ENCODE assay signal across 15 cellular contexts in the genomic region with DNA sequence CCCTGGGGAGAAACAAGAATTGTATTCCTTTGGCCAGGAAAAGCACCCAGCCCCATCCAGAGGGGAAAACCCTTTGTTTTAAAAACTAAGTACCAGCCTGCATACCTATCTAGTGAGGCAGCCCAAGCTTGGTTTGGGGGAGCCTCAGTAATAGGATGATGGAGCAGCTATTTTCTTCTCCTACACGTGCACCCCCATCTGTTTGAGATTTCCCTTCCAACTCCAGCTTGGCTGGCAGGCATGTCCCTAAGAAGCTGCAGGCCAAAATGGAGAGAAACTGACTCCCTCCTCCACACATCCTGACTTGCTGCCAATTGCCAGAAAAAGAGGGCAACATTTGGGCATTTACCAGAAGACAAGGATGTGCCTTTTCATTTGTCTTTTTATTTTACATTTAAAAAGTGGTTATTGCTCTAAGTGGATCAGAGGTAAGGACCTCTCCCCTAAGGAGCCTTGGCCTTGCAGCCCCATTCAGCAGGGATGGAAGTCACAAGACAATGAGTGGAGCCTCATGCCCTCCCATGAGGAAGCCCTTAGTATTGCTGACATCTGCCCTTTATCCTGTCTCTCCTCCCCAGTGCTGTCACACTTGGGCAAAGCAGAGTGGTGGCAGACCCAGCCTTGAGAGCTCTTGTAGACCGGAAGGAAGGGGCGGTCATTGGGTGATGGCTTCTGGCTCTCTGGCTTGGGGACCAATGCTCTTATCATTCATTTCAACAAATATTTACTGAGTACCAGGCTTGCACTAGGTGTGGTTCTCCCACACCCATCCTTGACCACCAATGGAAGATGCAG. TPM values are rescaled to one million over a fixed set of nuclear protein-coding genes. Genes with fewer than 3 reads are reported as not detected.
DNase-seq lines count a peak whose midpoint lies in the region; ATAC-seq and TF ChIP-seq lines count a peak whose summit lies in the region.
"Had no signal": no experiment of that assay in that cellular context is flagged by ENCODE, and none has a peak within 500 bp of the region (broad histone marks: within the 10 kb centered on the region; RNA-seq: fewer than 3 reads in every experiment).

No MANE protein-coding gene starts in this region.

- H3K9ac ChIP-seq in H9 (ENCODE audit: extremely low read depth, insufficient read length, low read length) = no peak overlapping the region

- no peaks in the 10 kb centered on the region for H3K79me2 ChIP-seq in H9 (ENCODE audit: insufficient read depth, low read length)

- no peaks in the 10 kb centered on the region for H3K23me2 ChIP-seq in H9 (ENCODE audit: insufficient read length, low read depth, low read length, poor library complexity, severe bottlenecking)

- H3K4me1 ChIP-seq in H9 (ENCODE audit: insufficient read depth, low read length) = no peaks in the 10 kb centered on the region

- no peaks in the 10 kb centered on the region for H3K27me3 Mint-ChIP-seq in H9 (ENCODE audit: low read depth)
- H3K27me3 Mint-ChIP-seq in nephron (ENCODE audit: low read depth) = no peaks in the 10 kb centered on the region
- H3K27me3 Mint-ChIP-seq: naive B cell; stimulated activated naive CD8-positive, alpha-beta T cell treated with anti-CD3 and anti-CD28 coated beads, Interleukin-15, Interleukin-2, amounts not matched to agents 100 ng/mL and 50 ng/mL, for 24 hours had no signal

- H3K23ac ChIP-seq in H9 (ENCODE audit: insufficient read length, low read depth, low read length) = no peak overlapping the region

- no CpG with 5 or more reads among the region's 3 CpGs for WGBS in H9 (ENCODE audit: extremely low coverage, insufficient read length, low lambda C conversion rate)

- no peak overlapping the region for H3K18ac ChIP-seq in H9 (ENCODE audit: insufficient read length, low read depth, low read length)

- no peak overlapping the region for H2BK15ac ChIP-seq in H9 (ENCODE audit: low read depth, low read length)

- H2BK120ac ChIP-seq in H9 (ENCODE audit: low read depth, low read length, poor library complexity, severe bottlenecking) = no peak overlapping the region

- no peak overlapping the region for H3T11ph ChIP-seq in H9 (ENCODE audit: low read length)

- H3K56ac ChIP-seq in H9 (ENCODE audit: insufficient read length, low read depth, low read length) = no peak overlapping the region

- no peak for ATAC-seq in GM18858 (IDR thresholded peaks at IDR 0.05; ENCODE audit: unreplicated experiment)
- ATAC-seq: activated CD4-positive, CD25-positive, alpha-beta regulatory T cell treated with anti-CD3 and anti-CD28 coated beads, Interleukin-2, amount 50 U/mL, for 24 hours; gastrocnemius medialis; right cardiac atrium had no signal

- H4K20me1 ChIP-seq in H9 (ENCODE audit: control insufficient read depth, insufficient read depth, insufficient read length) = no peaks in the 10 kb centered on the region

- H3K14ac ChIP-seq in H9 (ENCODE audit: insufficient read depth, low read length) = no peak overlapping the region

- H3K4me2 ChIP-seq in H9 (ENCODE audit: insufficient read depth, insufficient read length, low read length) = no peak overlapping the region

- H4K5ac ChIP-seq in H9 (ENCODE audit: insufficient read length, low read depth, low read length) = no peak overlapping the region

- H2BK12ac ChIP-seq in H9 (ENCODE audit: insufficient read length, low read depth, low read length) = no peak overlapping the region

- H4K8ac ChIP-seq in H9 (replicated peaks; ENCODE audit: insufficient read length, low read depth, low read length) = no peak overlapping the region

- H3K4ac ChIP-seq in H9 (ENCODE audit: low read depth, low read length) = no peak overlapping the region

- H3K4me1 Mint-ChIP-seq in H9 (peaks cover 0 to 2% of the 10 kb centered on the region in 2 experiments; a peak in 1 of 4 replicates), nephron (peaks cover 75% of the 10 kb centered on the region)

- no peak for DNase-seq in H9
- peak; percentile 65 to 77 for DNase-seq in cerebellar nuclear complex (lab: John Stamatoyannopoulos, UW)
- no peak for DNase-seq in stimulated activated CD4-positive, alpha-beta T cell treated with anti-CD3 and anti-CD28 coated beads, Interleukin-2, amount 100 ng/mL, for 24 hours
- DNase-seq in T-helper 2 cell = no peak
- DNase-seq: activated T-cell treated with anti-CD3 and anti-CD28 coated beads, Interleukin-2, amount 50 U/mL, for 48 hours; gastrocnemius medialis; islet precursor cell; naive B cell; NCI-H1105 treated with DMSO at 0.1 percent for 48 hours; OCI-M1; right cardiac atrium had no signal

- no peaks in the 10 kb centered on the region for H3K27me3 ChIP-seq in H9 (ENCODE audit: insufficient read depth, low read length)
- H3K27me3 ChIP-seq: gastrocnemius medialis had no signal

- no peak overlapping the region for H3K27ac ChIP-seq in H9 (ENCODE audit: insufficient read length, low read depth, low read length)

- H4K91ac ChIP-seq in H9 (ENCODE audit: insufficient read length, low read depth, low read length) = no peak overlapping the region

- TF ChIP-seq CTCF in H9 (conservative IDR thresholded peaks at IDR 0.05) (no peak), nephron (IDR thresholded peaks at IDR 0.05; ENCODE audit: unreplicated experiment in 3 of 3) (no peak)

- H3K9me3 Mint-ChIP-seq in H9 = no peaks in the 10 kb centered on the region
- no peaks in the 10 kb centered on the region for H3K9me3 Mint-ChIP-seq in nephron
- H3K9me3 Mint-ChIP-seq: naive B cell; stimulated activated naive CD8-positive, alpha-beta T cell treated with anti-CD3 and anti-CD28 coated beads, Interleukin-15, Interleukin-2, amounts not matched to agents 100 ng/mL and 50 ng/mL, for 24 hours had no signal

- no peaks in the 10 kb centered on the region for H3K9me3 ChIP-seq in H9 (ENCODE audit: control insufficient read depth, low read depth, low read length)
- H3K9me3 ChIP-seq: gastrocnemius medialis had no signal

- no peak overlapping the region for H2BK20ac ChIP-seq in H9 (ENCODE audit: low read depth, low read length, poor library complexity, severe bottlenecking)

- peaks cover 8 to 23% (median 22%) of the 10 kb centered on the region in 3 experiments for H3K36me3 Mint-ChIP-seq in H9 (ENCODE audit: insufficient read depth in 1 of 3, low read depth in 3 of 3)
- peaks cover 61% of the 10 kb centered on the region for H3K36me3 Mint-ChIP-seq in nephron (ENCODE audit: low read depth)

- no peak overlapping the region for H3K4me3 Mint-ChIP-seq in H9
- H3K4me3 Mint-ChIP-seq in nephron = no peak overlapping the region
- H3K4me3 Mint-ChIP-seq: naive B cell; stimulated activated naive CD8-positive, alpha-beta T cell treated with anti-CD3 and anti-CD28 coated beads, Interleukin-15, Interleukin-2, amounts not matched to agents 100 ng/mL and 50 ng/mL, for 24 hours had no signal

- no peak overlapping the region for H2AK5ac ChIP-seq in H9 (ENCODE audit: insufficient read length, low read length)

- no peak overlapping the region for H2BK5ac ChIP-seq in H9 (ENCODE audit: insufficient read length, low read length)

- no peak overlapping the region for H2AFZ ChIP-seq in H9 (ENCODE audit: low read length)

- H3K79me1 ChIP-seq in H9 (ENCODE audit: insufficient read depth, low read depth, low read length, poor library complexity, severe bottlenecking) = no peaks in the 10 kb centered on the region

- H3K27ac Mint-ChIP-seq in H9 = peak overlapping the region in 2 of 3 experiments; percentile 32 to 66; a peak in 2 of 7 replicates
- peak overlapping the region; percentile 31 to 44 (median 31) for H3K27ac Mint-ChIP-seq in nephron
- H3K27ac Mint-ChIP-seq: stimulated activated naive CD8-positive, alpha-beta T cell treated with anti-CD3 and anti-CD28 coated beads, Interleukin-15, Interleukin-2, amounts not matched to agents 100 ng/mL and 50 ng/mL, for 24 hours had no signal

RNA-seq across cellular contexts. Expression of gene FNDC5, which starts 8.6 kb away (rescaled TPM):
- 4.5 and 5.9 TPM in 2 replicates for total RNA-seq in H9 (2021)

RNA-seq across cellular contexts. Expression of gene HPCA, which starts 24.2 kb away (rescaled TPM):
- 1.1 and 1.2 TPM in 2 replicates for total RNA-seq in H9 (2021)
- total RNA-seq: gastrocnemius medialis, right cardiac atrium had no signal

RNA-seq across cellular contexts. Expression of gene TMEM54, which starts 39.1 kb away (rescaled TPM):
- total RNA-seq in H9 (2021) = 17.2 and 17.7 TPM in 2 replicates

RNA-seq across cellular contexts. Expression of gene S100PBP, which starts 44.6 kb away (rescaled TPM):
- 50.1 and 51.4 TPM in 2 replicates for total RNA-seq in H9 (2021)

RNA-seq across cellular contexts. Expression of gene YARS1, which starts 44.9 kb away (rescaled TPM):
- 185 and 194 TPM in 2 replicates for total RNA-seq in H9 (2021)

Comparison
In these comparisons a context has a peak if more than half of its experiments do, and no peak if none do; other contexts are left out.
1. DNase-seq: peak in cerebellar nuclear complex (2 of 2); none in H9 (single experiment), stimulated activated CD4-positive, alpha-beta T cell treated with anti-CD3 and anti-CD28 coated beads, Interleukin-2, amount 100 ng/mL, for 24 hours (0 of 2) and T-helper 2 cell (0 of 5).